ENCODE assay signal across 8 cellular contexts in genomic region chr11:1762537-1763302, GRCh38. TPM values are rescaled to one million over a fixed set of nuclear protein-coding genes. Genes with fewer than 3 reads are reported as not detected.
DNase-seq lines count a peak whose midpoint lies in the region; ATAC-seq and TF ChIP-seq lines count a peak whose summit lies in the region.

No MANE protein-coding gene starts in this region.

- no peaks in the 10 kb centered on the region for H3K9me3 Mint-ChIP-seq in WTC11

- peak overlapping the region; percentile 54 for H3K4me3 Mint-ChIP-seq in WTC11

- H3K27ac ChIP-seq in cardiac muscle cell = no peak overlapping the region

- CTCF ChIA-PET in WTC11 (lab: Charles Lee) = interaction anchor here (0.8 kb wide), 1 partner anchor 70 kb away, joined by 3 read pairs; no protein-coding TSS in a partner anchor

- DNase-seq in ACHN = peak; percentile 38
- DNase-seq in HFF-Myc (ENCODE audit: extremely low read depth, low read depth) = no peak
- no peak for DNase-seq in WTC11 (ENCODE audit: low spot score)
- peak in 1 of 2 donors; percentile 56 for DNase-seq in cardiac muscle cell (ENCODE audit: low read depth in 1 of 2, low spot score in 1 of 2)
- DNase-seq in retinal pigment epithelial cell (ENCODE audit: low read depth) = no peak
- no peak for DNase-seq in NCI-H345 treated with DMSO at 0.1 percent for 48 hours (lab: John Stamatoyannopoulos, UW; ENCODE audit: unreplicated experiment)
- no peak for DNase-seq in stimulated activated CD4-positive, alpha-beta T cell treated with anti-CD3 and anti-CD28 coated beads, Interleukin-2, amount 100 ng/mL, for 24 hours

- 0 out of 2 replicates have a peak, but pooled peaks cover 3% of the 10 kb centered on the region for H3K4me1 Mint-ChIP-seq in WTC11

- H3K27me3 Mint-ChIP-seq in WTC11 (ENCODE audit: low read depth) = 0 out of 2 replicates have a peak, but pooled peaks cover 3% of the 10 kb centered on the region

- TF ChIP-seq CTCF in HFF-Myc (IDR thresholded peaks at IDR 0.05; ENCODE audit: low read depth, low read length, missing control alignments) (no peak), WTC11 (IDR thresholded peaks at IDR 0.05) (no peak), cardiac muscle cell (IDR thresholded peaks at IDR 0.05; ENCODE audit: low read depth, low read length) (no peak), retinal pigment epithelial cell (conservative IDR thresholded peaks at IDR 0.05; ENCODE audit: low read depth, low read length) (no peak)

- no peak overlapping the region for H3K27ac Mint-ChIP-seq in WTC11

- H3K36me3 Mint-ChIP-seq in WTC11 = no peaks in the 10 kb centered on the region

- H3K4me1 ChIP-seq in cardiac muscle cell (ENCODE audit: low read depth) = peaks cover 10% of the 10 kb centered on the region

- H3K36me3 ChIP-seq in cardiac muscle cell = no peaks in the 10 kb centered on the region

- POLR2A ChIA-PET in WTC11 (lab: Charles Lee) = no interaction called here

- H3K9me3 ChIP-seq in cardiac muscle cell (ENCODE audit: low read depth) = no peaks in the 10 kb centered on the region

- in situ Hi-C loops in ACHN (cut with HindIII; ENCODE audit: low pct_ligation_motif_present, low pct_unique_long_range_greater_than_20kb, low sequenced_read_pairs) = no loop called here

- H3K4me3 ChIP-seq in HFF-Myc (replicated peaks; ENCODE audit: low read depth, low read length) (peak overlapping the region; percentile 84), cardiac muscle cell (peak overlapping the region; percentile 82), retinal pigment epithelial cell (ENCODE audit: low read length) (peak overlapping the region; percentile 83)

- H3K27me3 ChIP-seq in cardiac muscle cell = no peaks in the 10 kb centered on the region

- ATAC-seq in WTC11 (no peak), HG02884 (IDR thresholded peaks at IDR 0.05; ENCODE audit: unreplicated experiment) (no peak)

TF ChIP-seq in WTC11, 78 proteins besides CTCF, POLR2A, EP300 and RAD21:
- TF ChIP-seq ZBTB43 (CRISPR knock-in tag; IDR thresholded peaks at IDR 0.05) (peak; percentile 3; the same call in 1 of the 2 replicates), CBFB (CRISPR knock-in tag; IDR thresholded peaks at IDR 0.05; ENCODE audit: low read depth) (no peak)

RNA-seq across cellular contexts. Expression of gene CTSD, which starts 1.0 kb away (rescaled TPM):
- total RNA-seq in WTC11 (2021) (194 to 199 TPM (median 198 TPM) in 3 replicates), cardiac muscle cell (221 and 239 TPM in 2 replicates)
- 231 and 258 TPM in 2 replicates for polyA plus RNA-seq in cardiac muscle cell

RNA-seq across cellular contexts. Expression of gene IFITM10, which starts 12.3 kb away (rescaled TPM):
- total RNA-seq in WTC11 (2021) = 0.80 to 1.7 TPM (median 1.3 TPM) in 3 replicates
- 1.9 TPM in 1 of 2 replicates, not detected in the other for total RNA-seq in cardiac muscle cell
- 1.4 TPM in 1 of 2 replicates, not detected in the other for polyA plus RNA-seq in cardiac muscle cell
